ENCODE assay signal across 9 cellular contexts in genomic region chr7:40329601-40330153, GRCh38.
DNase-seq lines count a peak whose midpoint lies in the region; ATAC-seq, FAIRE-seq and TF ChIP-seq lines count a peak whose summit lies in the region.
"Had no signal": no experiment of that assay in that cellular context is flagged by ENCODE, and none has a peak within 500 bp of the region (broad histone marks: within the 10 kb centered on the region; RNA-seq: fewer than 3 reads in every experiment).

No MANE protein-coding gene starts in this region.

- H2BK5ac ChIP-seq in H1 (ENCODE audit: low read depth, low read length) = no peak overlapping the region

- TF ChIP-seq POLR2A in H1 (IDR thresholded peaks at IDR 0.05; ENCODE audit: control extremely low read depth in 1 of 2, low read depth in 2 of 2, low read length in 2 of 2) = no peak

- no peak overlapping the region for H3K56ac ChIP-seq in H1 (replicated peaks; ENCODE audit: insufficient read length, low read depth, low read length)

- no peak overlapping the region for H3K18ac ChIP-seq in H1 (ENCODE audit: extremely low read depth, low read length)

- 92% methylated on average over 1 of the region's 1 CpG; no CpG with 5 or more reads in 1 of the 2 experiments for WGBS in H1 (ENCODE audit: extremely low coverage in 1 of 2, insufficient coverage in 1 of 2, insufficient read length in 1 of 2, insufficient replicate concordance in 2 of 2, low coverage in 1 of 2, low lambda C conversion rate in 2 of 2, missing lambda C conversion rate in 1 of 2), 2 experiments

- no peak overlapping the region for H3K4me3 Mint-ChIP-seq in mesothelial cell of epicardium
- no peak overlapping the region for H3K4me3 Mint-ChIP-seq in activated T-cell treated with anti-CD3 and anti-CD28 coated beads, Interleukin-2, amount 50 U/mL, for 4 hours
- H3K4me3 Mint-ChIP-seq: central memory CD8-positive, alpha-beta T cell had no signal

- POLR2A ChIA-PET in OCI-LY7 (lab: Charles Lee) = no interaction called here
- POLR2A ChIA-PET in H1 (lab: Charles Lee; ENCODE audit: partially characterized antibody) = no interaction called here

- no peaks in the 10 kb centered on the region for H3K9me3 Mint-ChIP-seq in mesothelial cell of epicardium
- H3K9me3 Mint-ChIP-seq in activated T-cell treated with anti-CD3 and anti-CD28 coated beads, Interleukin-2, amount 50 U/mL, for 4 hours = no peaks in the 10 kb centered on the region
- H3K9me3 Mint-ChIP-seq: central memory CD8-positive, alpha-beta T cell had no signal

- no peaks in the 10 kb centered on the region for H3K79me1 ChIP-seq in H1 (ENCODE audit: low read depth, low read length)

- H3K27ac Mint-ChIP-seq in mesothelial cell of epicardium = peak overlapping the region; percentile 76

- H3K9me3 ChIP-seq in OCI-LY7 (ENCODE audit: low read length) (no peaks in the 10 kb centered on the region), H1 (ENCODE audit: insufficient read depth in 2 of 2, low read depth in 1 of 2, low read length in 1 of 2) (no peaks in the 10 kb centered on the region)

- no peaks in the 10 kb centered on the region for H3K9me2 ChIP-seq in OCI-LY7 (ENCODE audit: insufficient read depth, low read length)

- intact Hi-C loops in OCI-LY7 (cut with micrococcal nuclease; ENCODE audit: unreplicated experiment) = loop anchor here (1.0 to 10.0 kb wide), 4 partner anchors 97 to 1403 kb away; partner anchors contain the start of gene INHBA

- H3K36me3 Mint-ChIP-seq in mesothelial cell of epicardium = peaks cover 4% of the 10 kb centered on the region
- H3K36me3 Mint-ChIP-seq in activated T-cell treated with anti-CD3 and anti-CD28 coated beads, Interleukin-2, amount 50 U/mL, for 4 hours (ENCODE audit: insufficient read depth) = no peaks in the 10 kb centered on the region

- no peak overlapping the region for H4K5ac ChIP-seq in H1 (ENCODE audit: insufficient read length, low read depth, low read length)

- no peak overlapping the region for H2BK15ac ChIP-seq in H1 (ENCODE audit: low read length)

- TF ChIP-seq EP300 in H1 (IDR thresholded peaks at IDR 0.05; ENCODE audit: borderline replicate concordance in 1 of 2, low read depth in 2 of 2, low read length in 2 of 2) = no peak

- TF ChIP-seq CTCF in GM12872 (IDR thresholded peaks at IDR 0.05; ENCODE audit: insufficient read depth, low read depth, low read length) (peak; percentile 63), OCI-LY7 (conservative IDR thresholded peaks at IDR 0.05; ENCODE audit: low read length) (peak; percentile 86), H1 (IDR thresholded peaks at IDR 0.05; ENCODE audit: control extremely low read depth in 1 of 3, insufficient read depth in 1 of 3, low read depth in 1 of 3, low read length in 3 of 3) (peak in 2 of 3 experiments; percentile 49 to 57; a peak in 2 of 4 replicates), mesothelial cell of epicardium (IDR thresholded peaks at IDR 0.05; ENCODE audit: unreplicated experiment) (peak; percentile 77)

- no peak overlapping the region for H2AK5ac ChIP-seq in H1 (ENCODE audit: low read depth, low read length)

- no peak for ATAC-seq in activated T-cell treated with anti-CD3 and anti-CD28 coated beads, Interleukin-2, amount 50 U/mL, for 4 hours

- H3K4me1 ChIP-seq in OCI-LY7 (ENCODE audit: insufficient read depth, low read length, poor library complexity, severe bottlenecking) (no peaks in the 10 kb centered on the region), H1 (replicated peaks in 1 of 4; ENCODE audit: control insufficient read depth in 3 of 4, insufficient read depth in 4 of 4, low read length in 3 of 4) (no peaks in the 10 kb centered on the region)

- no peak overlapping the region for H3K9ac ChIP-seq in H1 (replicated peaks in 1 of 4; ENCODE audit: extremely low read depth in 1 of 4, low read depth in 3 of 4, low read length in 3 of 4)

- H2AFZ ChIP-seq in OCI-LY7 (ENCODE audit: low read length) (no peak overlapping the region), H1 (ENCODE audit: low read length) (0 out of 2 replicates have a peak overlapping the region, but pooled peaks have one; percentile 13)

- FAIRE-seq in A204.1 (lab: Jason Lieb, UNC) (peak; percentile 93), H1 (lab: Jason Lieb, UNC) (peak; percentile 50)

- no peak overlapping the region for H3K27ac ChIP-seq in OCI-LY7 (ENCODE audit: low read depth, low read length, poor library complexity, severe bottlenecking)
- H3K27ac ChIP-seq in H1 (ENCODE audit: low read depth, low read length) = no peak overlapping the region

- no peaks in the 10 kb centered on the region for H3K27me3 ChIP-seq in H1 (replicated peaks in 1 of 4; ENCODE audit: control insufficient read depth in 3 of 4, extremely low read depth in 1 of 4, insufficient read depth in 3 of 4, low read length in 3 of 4)

- H4K20me1 ChIP-seq in OCI-LY7 (ENCODE audit: insufficient read depth, low read length) (no peaks in the 10 kb centered on the region), H1 (replicated peaks in 1 of 2; ENCODE audit: control insufficient read depth in 1 of 2, insufficient read depth in 2 of 2, low read length in 2 of 2) (no peaks in the 10 kb centered on the region)

- H4K8ac ChIP-seq in H1 (ENCODE audit: extremely low read depth, insufficient read depth, low read length) = no peak overlapping the region

- no peaks in the 10 kb centered on the region for H3K23me2 ChIP-seq in H1 (ENCODE audit: low read depth, low read length)

- H2BK20ac ChIP-seq in H1 (ENCODE audit: low read length) = no peak overlapping the region

- no peaks in the 10 kb centered on the region for H3K27me3 Mint-ChIP-seq in mesothelial cell of epicardium (ENCODE audit: low read depth)
- no peaks in the 10 kb centered on the region for H3K27me3 Mint-ChIP-seq in activated T-cell treated with anti-CD3 and anti-CD28 coated beads, Interleukin-2, amount 50 U/mL, for 4 hours (ENCODE audit: low read depth)
- H3K27me3 Mint-ChIP-seq: central memory CD8-positive, alpha-beta T cell had no signal

- H3K23ac ChIP-seq in H1 (ENCODE audit: insufficient read length) = no peak overlapping the region

- CTCF ChIA-PET in OCI-LY7 (lab: Charles Lee; ENCODE audit: unreplicated experiment) (no interaction called here), H1 (lab: Charles Lee; ENCODE audit: partially characterized antibody) (interaction anchor here (1.0 to 1.3 kb wide), 3 partner anchors 7 to 277 kb away, joined by 3 read pairs; no protein-coding TSS in a partner anchor)

- no peak overlapping the region for H2BK12ac ChIP-seq in H1 (ENCODE audit: low read depth, low read length)

- H3K79me2 ChIP-seq in OCI-LY7 (ENCODE audit: insufficient read depth, low read depth, low read length) (no peaks in the 10 kb centered on the region), H1 (ENCODE audit: control insufficient read depth in 1 of 2, insufficient read depth in 2 of 2, low read length in 2 of 2) (no peaks in the 10 kb centered on the region)

- peaks cover 48% of the 10 kb centered on the region for H3K4me1 Mint-ChIP-seq in mesothelial cell of epicardium
- no peaks in the 10 kb centered on the region for H3K4me1 Mint-ChIP-seq in activated T-cell treated with anti-CD3 and anti-CD28 coated beads, Interleukin-2, amount 50 U/mL, for 4 hours (ENCODE audit: low read depth)
- H3K4me1 Mint-ChIP-seq: central memory CD8-positive, alpha-beta T cell had no signal

- no peak overlapping the region for H3K4me2 ChIP-seq in OCI-LY7 (ENCODE audit: low read length)
- no peak overlapping the region for H3K4me2 ChIP-seq in H1 (ENCODE audit: insufficient read depth in 1 of 2, low read depth in 2 of 2, low read length in 2 of 2)

- peak; percentile 83 to 88 for TF ChIP-seq RAD21 in H1 (IDR thresholded peaks at IDR 0.05 in 1 of 2, conservative IDR thresholded peaks at IDR 0.05 in 1 of 2; ENCODE audit: low read depth in 2 of 2, low read length in 2 of 2)

- no peak overlapping the region for H3K4ac ChIP-seq in H1 (replicated peaks; ENCODE audit: insufficient read length, low read depth, low read length)

- no peaks in the 10 kb centered on the region for H3K36me3 ChIP-seq in OCI-LY7 (ENCODE audit: insufficient read depth, low read length)
- H3K36me3 ChIP-seq in H1 (ENCODE audit: control insufficient read depth in 2 of 4, insufficient read depth in 4 of 4, low read length in 3 of 4) = no peaks in the 10 kb centered on the region

- H2BK120ac ChIP-seq in H1 (replicated peaks; ENCODE audit: low read depth, low read length) = no peak overlapping the region

- H3K4me3 ChIP-seq in OCI-LY7 (ENCODE audit: low read depth, low read length, poor library complexity, severe bottlenecking) (no peak overlapping the region), H1 (ENCODE audit: extremely low read depth in 1 of 4, insufficient read depth in 2 of 4, low read depth in 3 of 4, low read length in 4 of 4) (no peak overlapping the region)

- no TSS peak for BruUV-seq in OCI-LY7 (replicated peaks; lab: Mats Ljungman, UMichigan)

- H3K14ac ChIP-seq in H1 (ENCODE audit: insufficient read length) = no peak overlapping the region

- H4K91ac ChIP-seq in H1 (replicated peaks; ENCODE audit: insufficient read length, low read length) = no peak overlapping the region

- DNase-seq in HS-5 (ENCODE audit: low read depth) = peak; percentile 65
- DNase-seq in OCI-LY7 (ENCODE audit: low spot score) = peak; percentile 56
- DNase-seq in H1 (ENCODE audit: low read depth in 1 of 2, low spot score in 2 of 2) = no peak
- DNase-seq in mesothelial cell of epicardium (ENCODE audit: low spot score in 2 of 2, unreplicated experiment in 2 of 2) = no peak
- no peak for DNase-seq in activated T-cell treated with anti-CD3 and anti-CD28 coated beads, Interleukin-2, amount 50 U/mL, for 4 hours
- DNase-seq in activated T-cell treated with anti-CD3 and anti-CD28 coated beads, Interleukin-2, amount 50 U/mL, for 1 hour = no peak

TF ChIP-seq in H1, 55 proteins besides CTCF, POLR2A, EP300 and RAD21 (continues in another document):
- no peak for TF ChIP-seq RNF2 (IDR thresholded peaks at IDR 0.05; ENCODE audit: borderline replicate concordance, low read depth, low read length, missing control alignments, poor library complexity, severe bottlenecking)
- TF ChIP-seq NRF1 (IDR thresholded peaks at IDR 0.05; ENCODE audit: low read depth, low read length) = no peak
- TF ChIP-seq RXRA (IDR thresholded peaks at IDR 0.05; ENCODE audit: insufficient read depth, low read depth, low read length) = no peak
- no peak for TF ChIP-seq EZH2 (IDR thresholded peaks at IDR 0.05; ENCODE audit: low read depth, low read length, severe bottlenecking)
- TF ChIP-seq, protein P1, sequence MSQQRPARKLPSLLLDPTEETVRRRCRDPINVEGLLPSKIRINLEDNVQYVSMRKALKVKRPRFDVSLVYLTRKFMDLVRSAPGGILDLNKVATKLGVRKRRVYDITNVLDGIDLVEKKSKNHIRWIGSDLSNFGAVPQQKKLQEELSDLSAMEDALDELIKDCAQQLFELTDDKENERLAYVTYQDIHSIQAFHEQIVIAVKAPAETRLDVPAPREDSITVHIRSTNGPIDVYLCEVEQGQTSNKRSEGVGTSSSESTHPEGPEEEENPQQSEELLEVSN (IDR thresholded peaks at IDR 0.05) = no peak
- no peak for TF ChIP-seq MAFK (IDR thresholded peaks at IDR 0.05; ENCODE audit: low read depth, low read length)
- TF ChIP-seq EGR1 (IDR thresholded peaks at IDR 0.05; ENCODE audit: borderline replicate concordance, low read depth, low read length) = no peak
- no peak for TF ChIP-seq SIX5 (IDR thresholded peaks at IDR 0.05; ENCODE audit: low read depth, low read length)
- no peak for TF ChIP-seq SP4 (IDR thresholded peaks at IDR 0.05; ENCODE audit: low read length)
- TF ChIP-seq JUND (IDR thresholded peaks at IDR 0.05; ENCODE audit: low read length) = no peak

Comparison
In these comparisons a context has a peak if more than half of its experiments do, and no peak if none do; other contexts are left out.
1. DNase-seq: peak in HS-5 (single experiment) and OCI-LY7 (single experiment); none in H1 (0 of 2), mesothelial cell of epicardium (0 of 2), activated T-cell treated with anti-CD3 and anti-CD28 coated beads, Interleukin-2, amount 50 U/mL, for 4 hours (single experiment) and activated T-cell treated with anti-CD3 and anti-CD28 coated beads, Interleukin-2, amount 50 U/mL, for 1 hour (single experiment).
2. Peak in every context shown above with its lines, with median percentiles within 50 percentile points of each other: CTCF ChIP-seq.